ENCODE assay signal across 8 cellular contexts in the genomic region with DNA sequence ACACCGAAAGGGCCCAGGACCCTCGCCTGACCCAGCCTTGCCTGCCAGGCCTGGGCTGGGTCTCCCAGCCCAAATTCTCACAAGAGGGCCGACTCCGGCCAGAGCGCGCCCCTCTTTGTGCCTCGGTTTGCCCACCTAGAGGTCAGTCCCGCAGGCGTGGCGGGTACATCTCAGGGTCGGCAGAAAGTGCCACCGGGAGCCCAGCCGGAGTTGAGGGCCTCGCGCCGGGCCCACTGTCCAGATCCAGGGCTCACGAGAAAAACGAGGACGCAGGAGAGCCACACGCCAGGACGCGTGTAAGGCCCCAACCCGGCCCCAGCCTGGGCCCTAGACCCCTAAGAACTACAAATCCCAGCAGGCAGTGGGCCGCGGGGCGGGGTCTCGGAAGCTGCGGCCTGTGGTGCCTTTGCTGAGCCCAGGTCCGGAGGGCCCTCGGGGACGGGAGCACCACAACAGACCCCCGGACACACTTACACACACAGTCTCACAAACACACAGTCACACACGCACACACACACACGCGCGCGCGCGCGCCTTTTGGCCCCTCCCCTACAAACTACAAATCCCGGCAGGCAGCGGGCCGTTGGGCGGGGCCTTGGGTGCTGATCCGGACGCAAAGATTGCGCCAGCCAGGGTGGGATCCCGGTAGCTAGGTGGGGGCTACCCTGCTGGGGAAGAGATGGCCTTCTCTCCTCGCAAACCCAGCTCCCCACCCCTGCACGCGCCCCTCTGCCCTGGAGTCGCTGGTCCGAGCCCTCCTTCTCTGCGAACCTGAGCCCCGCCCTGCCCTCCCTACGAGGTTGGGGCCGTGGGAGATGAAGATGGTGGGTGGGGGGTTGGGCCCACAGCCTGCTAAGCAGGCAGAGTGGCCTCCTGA. TPM values are rescaled to one million over a fixed set of nuclear protein-coding genes. Genes with fewer than 3 reads are reported as not detected.
A peak's percentile ranks its signal among the peaks of the same experiment; 100 is the strongest.
DNase-seq lines count a peak whose midpoint lies in the region; ATAC-seq and TF ChIP-seq lines count a peak whose summit lies in the region.

A gene (plus strand): TSS at position 583 of the 877 bp plus-strand sequence. CDS start 10,752 bp downstream, outside the sequence.

- no peaks in the 10 kb centered on the region for H3K27me3 ChIP-seq in OCI-LY3 (ENCODE audit: low read depth, low read length)
- H3K27me3 ChIP-seq in mucosa of stomach (ENCODE audit: control insufficient read depth, insufficient read depth, low read length), result no peaks in the 10 kb centered on the region

- peak within 1 kb of the TSS; percentile 92 for H3K4me2 ChIP-seq in OCI-LY3 (ENCODE audit: low read length)

- ATAC-seq in GM21360 (IDR thresholded peaks at IDR 0.05; ENCODE audit: unreplicated experiment), result peak; percentile 74

- H3K79me2 ChIP-seq in OCI-LY3 (ENCODE audit: low read length), result peaks cover 5% of the 10 kb centered on the region; the same call in 1 of the 2 replicates

- no peaks in the 10 kb centered on the region for H4K20me1 ChIP-seq in OCI-LY3 (ENCODE audit: insufficient read depth, low read length)

- TF ChIP-seq POLR2A in erythroblast (IDR thresholded peaks at IDR 0.05; ENCODE audit: low read length), result peak; percentile 73

- H3K4me1 ChIP-seq in OCI-LY3 (ENCODE audit: low read length), result peaks cover 48% of the 10 kb centered on the region
- peaks cover 62% of the 10 kb centered on the region for H3K4me1 ChIP-seq in mucosa of stomach (ENCODE audit: control insufficient read depth, insufficient read depth, low read length)

- H3K4me3 ChIP-seq in OCI-LY3 (ENCODE audit: low read length), result peak within 1 kb of the TSS; percentile 91
- H3K4me3 ChIP-seq in mucosa of stomach (ENCODE audit: low read length), result peak within 1 kb of the TSS; percentile 75

- peak within 1 kb of the TSS; percentile 84 for H3K9ac ChIP-seq in OCI-LY3 (ENCODE audit: low read length)
- peak within 1 kb of the TSS; percentile 90 for H3K9ac ChIP-seq in mucosa of stomach (ENCODE audit: low read length)

- H3K27ac ChIP-seq in OCI-LY3 (ENCODE audit: low read length), result peak within 1 kb of the TSS; percentile 78

- H3K36me3 ChIP-seq in OCI-LY3 (replicated peaks; ENCODE audit: low read depth, low read length) (no peaks in the 10 kb centered on the region), mucosa of stomach (ENCODE audit: control insufficient read depth, insufficient read depth, low read length) (no peaks in the 10 kb centered on the region)

- H3K9me3 ChIP-seq in OCI-LY3 (ENCODE audit: insufficient read depth, low read length), result no peaks in the 10 kb centered on the region
- H3K9me3 ChIP-seq in mucosa of stomach (ENCODE audit: control insufficient read depth, low read length), result no peaks in the 10 kb centered on the region

- no peak for TF ChIP-seq CTCF in OCI-LY3 (IDR thresholded peaks at IDR 0.05; ENCODE audit: low read depth, low read length)

- H2AFZ ChIP-seq in OCI-LY3 (ENCODE audit: low read depth, low read length), result peak within 1 kb of the TSS; percentile 95

- DNase-seq in D341Med (ENCODE audit: low spot score), result peak; percentile 94
- DNase-seq in HT-29 (ENCODE audit: low spot score), result peak; percentile 88
- peak; percentile 89 for DNase-seq in activated T-cell treated with anti-CD3 and anti-CD28 coated beads, Interleukin-2, amount 50 U/mL, for 1 hour
- DNase-seq in erythroblast (lab: John Stamatoyannopoulos, UW), result peak; percentile 90 to 93
- peak; percentile 89 for DNase-seq in stimulated activated CD8-positive, alpha-beta memory T cell treated with anti-CD3 and anti-CD28 coated beads, Interleukin-4, amount 100 ng/mL, for 48 hours

RNA-seq across cellular contexts. Expression of the gene that starts here (rescaled TPM):
- 0.08 and 0.21 TPM in 2 replicates for total RNA-seq in HT-29 (2014; rRNA removed; shearing (Covaris generic))

Comparison
In these comparisons a context has a peak if more than half of its experiments do, and no peak if none do; other contexts are left out.
1. Peak in every context shown above with its lines: DNase-seq, ATAC-seq, H3K4me3 ChIP-seq and H3K27ac ChIP-seq.
2. Peak in DNase-seq in HT-29; RNA of the gene not detected or under 1 TPM.